In the genomic region with DNA sequence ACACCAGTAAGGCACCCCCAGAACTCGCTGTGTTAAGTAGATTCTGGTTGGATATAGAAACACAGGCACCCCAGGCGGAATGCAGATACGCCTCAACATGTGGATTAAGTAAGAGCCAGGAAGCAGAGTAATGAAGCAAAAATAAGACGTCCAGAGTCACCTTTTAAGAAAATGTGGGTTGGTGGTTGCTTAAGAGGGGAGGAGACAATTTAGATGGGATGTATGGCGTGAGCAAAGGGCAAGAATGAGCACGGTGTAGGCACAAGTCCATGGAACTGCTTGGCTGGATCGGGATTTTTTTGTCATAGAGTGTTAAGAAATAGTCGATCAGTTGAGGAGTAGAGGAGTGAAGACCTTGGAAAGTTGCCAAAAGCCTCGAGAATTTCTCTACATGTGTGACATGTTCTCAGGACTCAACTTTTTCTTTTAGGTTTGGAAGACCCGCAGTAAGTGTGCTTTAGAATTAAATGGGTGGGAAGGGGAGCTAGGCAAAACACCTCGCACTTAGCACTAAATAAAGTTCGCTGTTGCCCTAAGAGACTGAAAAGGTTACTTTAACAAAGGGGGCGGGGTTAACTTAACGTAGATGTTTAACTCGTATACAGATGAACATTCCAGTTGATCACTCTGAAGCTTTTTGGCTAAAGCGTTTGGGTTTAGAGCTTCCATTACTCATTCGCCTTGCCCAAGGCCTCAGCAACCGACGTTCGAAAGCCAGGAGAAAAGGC, we compare ENCODE assay signal across 1 cellular context.
A peak's percentile ranks its signal among the peaks of the same experiment; 100 is the strongest.
TF ChIP-seq lines count a peak whose summit lies in the region.

No MANE protein-coding gene starts in this region.

TF ChIP-seq in GM12878, 131 proteins besides CTCF, POLR2A, EP300 and RAD21 (continues in another document):
- TF ChIP-seq KAT2A (conservative IDR thresholded peaks at IDR 0.05; ENCODE audit: control insufficient read depth, low read depth, low read length), result no peak
- no peak for TF ChIP-seq ZNF207 (IDR thresholded peaks at IDR 0.05; ENCODE audit: borderline replicate concordance)
- no peak for TF ChIP-seq SUZ12 (IDR thresholded peaks at IDR 0.05; ENCODE audit: unreplicated experiment)
- TF ChIP-seq, protein P1, sequence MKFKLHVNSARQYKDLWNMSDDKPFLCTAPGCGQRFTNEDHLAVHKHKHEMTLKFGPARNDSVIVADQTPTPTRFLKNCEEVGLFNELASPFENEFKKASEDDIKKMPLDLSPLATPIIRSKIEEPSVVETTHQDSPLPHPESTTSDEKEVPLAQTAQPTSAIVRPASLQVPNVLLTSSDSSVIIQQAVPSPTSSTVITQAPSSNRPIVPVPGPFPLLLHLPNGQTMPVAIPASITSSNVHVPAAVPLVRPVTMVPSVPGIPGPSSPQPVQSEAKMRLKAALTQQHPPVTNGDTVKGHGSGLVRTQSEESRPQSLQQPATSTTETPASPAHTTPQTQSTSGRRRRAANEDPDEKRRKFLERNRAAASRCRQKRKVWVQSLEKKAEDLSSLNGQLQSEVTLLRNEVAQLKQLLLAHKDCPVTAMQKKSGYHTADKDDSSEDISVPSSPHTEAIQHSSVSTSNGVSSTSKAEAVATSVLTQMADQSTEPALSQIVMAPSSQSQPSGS (IDR thresholded peaks at IDR 0.05; ENCODE audit: low read length), result no peak
- TF ChIP-seq NFIC (IDR thresholded peaks at IDR 0.05; ENCODE audit: low read depth, low read length), result no peak
- no peak for TF ChIP-seq ZNF217 (IDR thresholded peaks at IDR 0.05)
- no peak for TF ChIP-seq MEF2A (IDR thresholded peaks at IDR 0.05; ENCODE audit: insufficient read depth, low read depth, low read length)
- no peak for TF ChIP-seq SREBF2 (IDR thresholded peaks at IDR 0.05; ENCODE audit: low read length)
- no peak for TF ChIP-seq CBX5 (IDR thresholded peaks at IDR 0.05; ENCODE audit: low read depth)
- TF ChIP-seq ESRRA (IDR thresholded peaks at IDR 0.05; ENCODE audit: low read length), result no peak
- TF ChIP-seq, protein P2, sequence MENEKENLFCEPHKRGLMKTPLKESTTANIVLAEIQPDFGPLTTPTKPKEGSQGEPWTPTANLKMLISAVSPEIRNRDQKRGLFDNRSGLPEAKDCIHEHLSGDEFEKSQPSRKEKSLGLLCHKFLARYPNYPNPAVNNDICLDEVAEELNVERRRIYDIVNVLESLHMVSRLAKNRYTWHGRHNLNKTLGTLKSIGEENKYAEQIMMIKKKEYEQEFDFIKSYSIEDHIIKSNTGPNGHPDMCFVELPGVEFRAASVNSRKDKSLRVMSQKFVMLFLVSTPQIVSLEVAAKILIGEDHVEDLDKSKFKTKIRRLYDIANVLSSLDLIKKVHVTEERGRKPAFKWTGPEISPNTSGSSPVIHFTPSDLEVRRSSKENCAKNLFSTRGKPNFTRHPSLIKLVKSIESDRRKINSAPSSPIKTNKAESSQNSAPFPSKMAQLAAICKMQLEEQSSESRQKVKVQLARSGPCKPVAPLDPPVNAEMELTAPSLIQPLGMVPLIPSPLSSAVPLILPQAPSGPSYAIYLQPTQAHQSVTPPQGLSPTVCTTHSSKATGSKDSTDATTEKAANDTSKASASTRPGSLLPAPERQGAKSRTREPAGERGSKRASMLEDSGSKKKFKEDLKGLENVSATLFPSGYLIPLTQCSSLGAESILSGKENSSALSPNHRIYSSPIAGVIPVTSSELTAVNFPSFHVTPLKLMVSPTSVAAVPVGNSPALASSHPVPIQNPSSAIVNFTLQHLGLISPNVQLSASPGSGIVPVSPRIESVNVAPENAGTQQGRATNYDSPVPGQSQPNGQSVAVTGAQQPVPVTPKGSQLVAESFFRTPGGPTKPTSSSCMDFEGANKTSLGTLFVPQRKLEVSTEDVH (IDR thresholded peaks at IDR 0.05; ENCODE audit: low read depth, partially characterized antibody), result no peak
- no peak for TF ChIP-seq SUPT20H (IDR thresholded peaks at IDR 0.05; ENCODE audit: borderline replicate concordance, control insufficient read depth, low read depth, low read length)
- TF ChIP-seq STAT1 (conservative IDR thresholded peaks at IDR 0.05), result no peak
- TF ChIP-seq, protein P3, sequence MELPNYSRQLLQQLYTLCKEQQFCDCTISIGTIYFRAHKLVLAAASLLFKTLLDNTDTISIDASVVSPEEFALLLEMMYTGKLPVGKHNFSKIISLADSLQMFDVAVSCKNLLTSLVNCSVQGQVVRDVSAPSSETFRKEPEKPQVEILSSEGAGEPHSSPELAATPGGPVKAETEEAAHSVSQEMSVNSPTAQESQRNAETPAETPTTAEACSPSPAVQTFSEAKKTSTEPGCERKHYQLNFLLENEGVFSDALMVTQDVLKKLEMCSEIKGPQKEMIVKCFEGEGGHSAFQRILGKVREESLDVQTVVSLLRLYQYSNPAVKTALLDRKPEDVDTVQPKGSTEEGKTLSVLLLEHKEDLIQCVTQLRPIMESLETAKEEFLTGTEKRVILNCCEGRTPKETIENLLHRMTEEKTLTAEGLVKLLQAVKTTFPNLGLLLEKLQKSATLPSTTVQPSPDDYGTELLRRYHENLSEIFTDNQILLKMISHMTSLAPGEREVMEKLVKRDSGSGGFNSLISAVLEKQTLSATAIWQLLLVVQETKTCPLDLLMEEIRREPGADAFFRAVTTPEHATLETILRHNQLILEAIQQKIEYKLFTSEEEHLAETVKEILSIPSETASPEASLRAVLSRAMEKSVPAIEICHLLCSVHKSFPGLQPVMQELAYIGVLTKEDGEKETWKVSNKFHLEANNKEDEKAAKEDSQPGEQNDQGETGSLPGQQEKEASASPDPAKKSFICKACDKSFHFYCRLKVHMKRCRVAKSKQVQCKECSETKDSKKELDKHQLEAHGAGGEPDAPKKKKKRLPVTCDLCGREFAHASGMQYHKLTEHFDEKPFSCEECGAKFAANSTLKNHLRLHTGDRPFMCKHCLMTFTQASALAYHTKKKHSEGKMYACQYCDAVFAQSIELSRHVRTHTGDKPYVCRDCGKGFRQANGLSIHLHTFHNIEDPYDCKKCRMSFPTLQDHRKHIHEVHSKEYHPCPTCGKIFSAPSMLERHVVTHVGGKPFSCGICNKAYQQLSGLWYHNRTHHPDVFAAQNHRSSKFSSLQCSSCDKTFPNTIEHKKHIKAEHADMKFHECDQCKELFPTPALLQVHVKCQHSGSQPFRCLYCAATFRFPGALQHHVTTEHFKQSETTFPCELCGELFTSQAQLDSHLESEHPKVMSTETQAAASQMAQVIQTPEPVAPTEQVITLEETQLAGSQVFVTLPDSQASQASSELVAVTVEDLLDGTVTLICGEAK (IDR thresholded peaks at IDR 0.05; ENCODE audit: borderline replicate concordance), result peak; percentile 58; the same call in 1 of the 2 replicates
- TF ChIP-seq TCF3 (IDR thresholded peaks at IDR 0.05; ENCODE audit: borderline replicate concordance, insufficient read depth, low read depth, low read length), result no peak
- TF ChIP-seq GATAD2B (conservative IDR thresholded peaks at IDR 0.05; ENCODE audit: low read depth), result peak; percentile 29; the same call in 1 of the 2 replicates
- TF ChIP-seq BACH1 (IDR thresholded peaks at IDR 0.05; ENCODE audit: borderline replicate concordance), result no peak
- no peak for TF ChIP-seq GABPA (IDR thresholded peaks at IDR 0.05; ENCODE audit: low read depth)
- no peak for TF ChIP-seq RELA (IDR thresholded peaks at IDR 0.05; ENCODE audit: borderline replicate concordance, partially characterized antibody)
- peak; percentile 46 for TF ChIP-seq CREB1 (IDR thresholded peaks at IDR 0.05; ENCODE audit: low read depth)
- no peak for TF ChIP-seq ZZZ3 (IDR thresholded peaks at IDR 0.05; ENCODE audit: control insufficient read depth, insufficient read length, low read depth)
- no peak for TF ChIP-seq SMAD5 (IDR thresholded peaks at IDR 0.05; ENCODE audit: low read depth)
- TF ChIP-seq WRNIP1 (IDR thresholded peaks at IDR 0.05; ENCODE audit: borderline replicate concordance, low read depth, low read length), result no peak
- TF ChIP-seq, protein P4, sequence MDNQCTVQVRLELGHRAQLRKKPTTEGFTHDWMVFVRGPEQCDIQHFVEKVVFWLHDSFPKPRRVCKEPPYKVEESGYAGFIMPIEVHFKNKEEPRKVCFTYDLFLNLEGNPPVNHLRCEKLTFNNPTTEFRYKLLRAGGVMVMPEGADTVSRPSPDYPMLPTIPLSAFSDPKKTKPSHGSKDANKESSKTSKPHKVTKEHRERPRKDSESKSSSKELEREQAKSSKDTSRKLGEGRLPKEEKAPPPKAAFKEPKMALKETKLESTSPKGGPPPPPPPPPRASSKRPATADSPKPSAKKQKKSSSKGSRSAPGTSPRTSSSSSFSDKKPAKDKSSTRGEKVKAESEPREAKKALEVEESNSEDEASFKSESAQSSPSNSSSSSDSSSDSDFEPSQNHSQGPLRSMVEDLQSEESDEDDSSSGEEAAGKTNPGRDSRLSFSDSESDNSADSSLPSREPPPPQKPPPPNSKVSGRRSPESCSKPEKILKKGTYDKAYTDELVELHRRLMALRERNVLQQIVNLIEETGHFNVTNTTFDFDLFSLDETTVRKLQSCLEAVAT (IDR thresholded peaks at IDR 0.05), result peak; percentile 13; the same call in 1 of the 2 replicates
- TF ChIP-seq LARP7 (IDR thresholded peaks at IDR 0.05), result peak; percentile 56; the same call in 1 of the 2 replicates
- no peak for TF ChIP-seq POLR2AphosphoS5 (IDR thresholded peaks at IDR 0.05; ENCODE audit: low read length)
- TF ChIP-seq ZNF24 (IDR thresholded peaks at IDR 0.05), result no peak
- no peak for TF ChIP-seq SMAD1 (IDR thresholded peaks at IDR 0.05; ENCODE audit: low read depth, partially characterized antibody)
- TF ChIP-seq EZH2 (IDR thresholded peaks at IDR 0.05; ENCODE audit: borderline replicate concordance, control insufficient read depth, low read depth, low read length), result no peak
- TF ChIP-seq ASH2L (IDR thresholded peaks at IDR 0.05; ENCODE audit: borderline replicate concordance, low read depth), result no peak
- no peak for TF ChIP-seq ZNF622 (IDR thresholded peaks at IDR 0.05)
- TF ChIP-seq, protein P5, sequence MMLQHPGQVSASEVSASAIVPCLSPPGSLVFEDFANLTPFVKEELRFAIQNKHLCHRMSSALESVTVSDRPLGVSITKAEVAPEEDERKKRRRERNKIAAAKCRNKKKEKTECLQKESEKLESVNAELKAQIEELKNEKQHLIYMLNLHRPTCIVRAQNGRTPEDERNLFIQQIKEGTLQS (IDR thresholded peaks at IDR 0.05; ENCODE audit: borderline replicate concordance, extremely low read depth, low read depth, low read length), result no peak
- TF ChIP-seq SPI1 (IDR thresholded peaks at IDR 0.05; ENCODE audit: borderline replicate concordance, insufficient read depth, low read depth, low read length), result no peak
- TF ChIP-seq, protein P6, sequence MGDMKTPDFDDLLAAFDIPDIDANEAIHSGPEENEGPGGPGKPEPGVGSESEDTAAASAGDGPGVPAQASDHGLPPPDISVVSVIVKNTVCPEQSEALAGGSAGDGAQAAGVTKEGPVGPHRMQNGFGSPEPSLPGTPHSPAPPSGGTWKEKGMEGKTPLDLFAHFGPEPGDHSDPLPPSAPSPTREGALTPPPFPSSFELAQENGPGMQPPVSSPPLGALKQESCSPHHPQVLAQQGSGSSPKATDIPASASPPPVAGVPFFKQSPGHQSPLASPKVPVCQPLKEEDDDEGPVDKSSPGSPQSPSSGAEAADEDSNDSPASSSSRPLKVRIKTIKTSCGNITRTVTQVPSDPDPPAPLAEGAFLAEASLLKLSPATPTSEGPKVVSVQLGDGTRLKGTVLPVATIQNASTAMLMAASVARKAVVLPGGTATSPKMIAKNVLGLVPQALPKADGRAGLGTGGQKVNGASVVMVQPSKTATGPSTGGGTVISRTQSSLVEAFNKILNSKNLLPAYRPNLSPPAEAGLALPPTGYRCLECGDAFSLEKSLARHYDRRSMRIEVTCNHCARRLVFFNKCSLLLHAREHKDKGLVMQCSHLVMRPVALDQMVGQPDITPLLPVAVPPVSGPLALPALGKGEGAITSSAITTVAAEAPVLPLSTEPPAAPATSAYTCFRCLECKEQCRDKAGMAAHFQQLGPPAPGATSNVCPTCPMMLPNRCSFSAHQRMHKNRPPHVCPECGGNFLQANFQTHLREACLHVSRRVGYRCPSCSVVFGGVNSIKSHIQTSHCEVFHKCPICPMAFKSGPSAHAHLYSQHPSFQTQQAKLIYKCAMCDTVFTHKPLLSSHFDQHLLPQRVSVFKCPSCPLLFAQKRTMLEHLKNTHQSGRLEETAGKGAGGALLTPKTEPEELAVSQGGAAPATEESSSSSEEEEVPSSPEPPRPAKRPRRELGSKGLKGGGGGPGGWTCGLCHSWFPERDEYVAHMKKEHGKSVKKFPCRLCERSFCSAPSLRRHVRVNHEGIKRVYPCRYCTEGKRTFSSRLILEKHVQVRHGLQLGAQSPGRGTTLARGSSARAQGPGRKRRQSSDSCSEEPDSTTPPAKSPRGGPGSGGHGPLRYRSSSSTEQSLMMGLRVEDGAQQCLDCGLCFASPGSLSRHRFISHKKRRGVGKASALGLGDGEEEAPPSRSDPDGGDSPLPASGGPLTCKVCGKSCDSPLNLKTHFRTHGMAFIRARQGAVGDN (IDR thresholded peaks at IDR 0.05), result peak; percentile 63
- no peak for TF ChIP-seq SREBF1 (IDR thresholded peaks at IDR 0.05; ENCODE audit: low read length)
- TF ChIP-seq BHLHE40 (IDR thresholded peaks at IDR 0.05; ENCODE audit: borderline replicate concordance in 1 of 2, low read depth in 2 of 2, low read length in 1 of 2), result no peak
- TF ChIP-seq, protein P7, sequence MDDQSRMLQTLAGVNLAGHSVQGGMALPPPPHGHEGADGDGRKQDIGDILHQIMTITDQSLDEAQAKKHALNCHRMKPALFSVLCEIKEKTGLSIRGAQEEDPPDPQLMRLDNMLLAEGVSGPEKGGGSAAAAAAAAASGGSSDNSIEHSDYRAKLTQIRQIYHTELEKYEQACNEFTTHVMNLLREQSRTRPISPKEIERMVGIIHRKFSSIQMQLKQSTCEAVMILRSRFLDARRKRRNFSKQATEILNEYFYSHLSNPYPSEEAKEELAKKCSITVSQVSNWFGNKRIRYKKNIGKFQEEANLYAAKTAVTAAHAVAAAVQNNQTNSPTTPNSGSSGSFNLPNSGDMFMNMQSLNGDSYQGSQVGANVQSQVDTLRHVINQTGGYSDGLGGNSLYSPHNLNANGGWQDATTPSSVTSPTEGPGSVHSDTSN (IDR thresholded peaks at IDR 0.05; ENCODE audit: insufficient replicate concordance, low read depth, low read length), result no peak
- TF ChIP-seq, protein P8, sequence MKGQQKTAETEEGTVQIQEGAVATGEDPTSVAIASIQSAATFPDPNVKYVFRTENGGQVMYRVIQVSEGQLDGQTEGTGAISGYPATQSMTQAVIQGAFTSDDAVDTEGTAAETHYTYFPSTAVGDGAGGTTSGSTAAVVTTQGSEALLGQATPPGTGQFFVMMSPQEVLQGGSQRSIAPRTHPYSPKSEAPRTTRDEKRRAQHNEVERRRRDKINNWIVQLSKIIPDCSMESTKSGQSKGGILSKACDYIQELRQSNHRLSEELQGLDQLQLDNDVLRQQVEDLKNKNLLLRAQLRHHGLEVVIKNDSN (IDR thresholded peaks at IDR 0.05; ENCODE audit: borderline replicate concordance, extremely low read length, insufficient read depth, low read depth, low read length), result no peak
- no peak for TF ChIP-seq CHD2 (IDR thresholded peaks at IDR 0.05; ENCODE audit: borderline replicate concordance, low read depth, low read length)
- no peak for TF ChIP-seq TARDBP (IDR thresholded peaks at IDR 0.05; ENCODE audit: borderline replicate concordance)
- no peak for TF ChIP-seq FOXK2 (IDR thresholded peaks at IDR 0.05)
